In the genomic region with DNA sequence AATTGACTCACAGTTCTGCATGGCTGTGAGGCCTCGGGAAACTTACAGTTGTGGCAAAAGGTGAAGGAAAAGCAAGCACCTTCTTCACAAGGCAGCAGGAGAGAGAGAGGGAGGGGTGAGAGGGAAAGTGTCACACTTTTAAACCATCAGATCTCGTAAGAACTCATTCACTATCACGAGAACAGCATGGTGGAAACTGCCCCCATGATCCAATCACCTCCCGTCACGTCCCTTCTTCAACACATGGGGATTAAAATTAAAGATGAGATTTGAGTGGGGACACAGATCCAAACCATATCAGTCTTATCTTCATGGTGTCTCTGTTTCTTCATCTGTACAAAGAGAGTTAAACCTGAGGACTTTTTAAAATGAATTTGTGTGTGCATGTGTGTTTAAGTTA, we compare ENCODE assay signal across 1 cellular context.
A peak's percentile ranks its signal among the peaks of the same experiment; 100 is the strongest.
TF ChIP-seq lines count a peak whose summit lies in the region.

No MANE protein-coding gene starts in this region.

TF ChIP-seq in K562, 482 proteins besides CTCF, POLR2A, EP300 and RAD21:
- TF ChIP-seq KDM4B (IDR thresholded peaks at IDR 0.05; ENCODE audit: borderline replicate concordance in 2 of 2, low read depth in 1 of 2) = no peak
- TF ChIP-seq KDM2B (CRISPR knock-in tag; IDR thresholded peaks at IDR 0.05) = no peak
- TF ChIP-seq CEBPG (CRISPR knock-in tag; IDR thresholded peaks at IDR 0.05) = no peak
- no peak for TF ChIP-seq CEBPG (tag; conservative IDR thresholded peaks at IDR 0.05 in 1 of 2, IDR thresholded peaks at IDR 0.05 in 1 of 2)
- TF ChIP-seq POLR2G (IDR thresholded peaks at IDR 0.05; ENCODE audit: low read depth, low read length) = no peak
- no peak for TF ChIP-seq ZNF586 (CRISPR knock-in tag; conservative IDR thresholded peaks at IDR 0.05)
- TF ChIP-seq, protein P1, sequence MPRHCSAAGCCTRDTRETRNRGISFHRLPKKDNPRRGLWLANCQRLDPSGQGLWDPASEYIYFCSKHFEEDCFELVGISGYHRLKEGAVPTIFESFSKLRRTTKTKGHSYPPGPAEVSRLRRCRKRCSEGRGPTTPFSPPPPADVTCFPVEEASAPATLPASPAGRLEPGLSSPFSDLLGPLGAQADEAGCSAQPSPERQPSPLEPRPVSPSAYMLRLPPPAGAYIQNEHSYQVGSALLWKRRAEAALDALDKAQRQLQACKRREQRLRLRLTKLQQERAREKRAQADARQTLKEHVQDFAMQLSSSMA (CRISPR knock-in tag; IDR thresholded peaks at IDR 0.05) = no peak
- TF ChIP-seq MCM5 (IDR thresholded peaks at IDR 0.05; ENCODE audit: low read depth) = no peak
- peak; percentile 73; the same call in 1 of the 2 replicates for TF ChIP-seq CHD2 (IDR thresholded peaks at IDR 0.05; ENCODE audit: low read depth, low read length)
- TF ChIP-seq NR2C2 (CRISPR knock-in tag; IDR thresholded peaks at IDR 0.05) = no peak
- TF ChIP-seq NR2C2 (tag; IDR thresholded peaks at IDR 0.05) = no peak
- TF ChIP-seq ELF4 (CRISPR knock-in tag; IDR thresholded peaks at IDR 0.05) = no peak
- no peak for TF ChIP-seq ZFP30 (CRISPR knock-in tag; IDR thresholded peaks at IDR 0.05; ENCODE audit: borderline replicate concordance)
- TF ChIP-seq ZNF277 (CRISPR knock-in tag; IDR thresholded peaks at IDR 0.05; ENCODE audit: borderline replicate concordance) = no peak
- peak; percentile 57 for TF ChIP-seq CC2D1A (IDR thresholded peaks at IDR 0.05)
TF ChIP-seq in K562: peak in this region for 2.
